25 cellular contexts compared by ENCODE assay signal in genomic region chr2:182210669-182211068, GRCh38.
DNase-seq lines count a peak whose midpoint lies in the region; ATAC-seq, FAIRE-seq and TF ChIP-seq lines count a peak whose summit lies in the region.
"Had no signal": no experiment of that assay in that cellular context is flagged by ENCODE, and none has a peak within 500 bp of the region (broad histone marks: within the 10 kb centered on the region; RNA-seq: fewer than 3 reads in every experiment).

No MANE protein-coding gene starts in this region.

- H2BK12ac ChIP-seq in H1 (ENCODE audit: low read depth, low read length), result no peak overlapping the region

- no peaks in the 10 kb centered on the region for H3K79me1 ChIP-seq in H1 (ENCODE audit: low read depth, low read length)

- H3K9me3 ChIP-seq in HepG2 (ENCODE audit: low read length), result no peaks in the 10 kb centered on the region
- no peaks in the 10 kb centered on the region for H3K9me3 ChIP-seq in right lobe of liver
- H3K9me3 ChIP-seq in K562 (replicated peaks; ENCODE audit: control insufficient read depth, insufficient read depth, low read depth, low read length), result no peaks in the 10 kb centered on the region; the same call in 1 of the 2 replicates
- no peaks in the 10 kb centered on the region for H3K9me3 ChIP-seq in H1 (ENCODE audit: insufficient read depth in 2 of 2, low read depth in 1 of 2, low read length in 1 of 2)
- H3K9me3 ChIP-seq: BE2C, BLaER1 had no signal

- no peak overlapping the region for H3K23ac ChIP-seq in H1 (ENCODE audit: insufficient read length)

- no peak overlapping the region for H3K4ac ChIP-seq in H1 (replicated peaks; ENCODE audit: insufficient read length, low read depth, low read length)

- CTCF ChIA-PET in HepG2 (lab: Yijun Ruan, JAX; ENCODE audit: low intra/inter-chr PET ratio, low total read pairs), result no interaction called here
- CTCF ChIA-PET in K562 (lab: Yijun Ruan, JAX; ENCODE audit: low intra/inter-chr PET ratio), result no interaction called here
- CTCF ChIA-PET in H1 (lab: Charles Lee; ENCODE audit: partially characterized antibody), result no interaction called here

- no peak overlapping the region for H3K18ac ChIP-seq in H1 (ENCODE audit: extremely low read depth, low read length)

- TF ChIP-seq EP300 in HepG2 (IDR thresholded peaks at IDR 0.05; ENCODE audit: low read depth in 2 of 2, low read length in 2 of 2), result no peak
- TF ChIP-seq EP300 in HepG2 (CRISPR knock-in tag; IDR thresholded peaks at IDR 0.05; ENCODE audit: borderline replicate concordance), result no peak
- TF ChIP-seq EP300 in K562 (IDR thresholded peaks at IDR 0.05; ENCODE audit: low read length), result no peak
- TF ChIP-seq EP300 in H1 (IDR thresholded peaks at IDR 0.05; ENCODE audit: borderline replicate concordance in 1 of 2, low read depth in 2 of 2, low read length in 2 of 2), result no peak

- H4K91ac ChIP-seq in H1 (replicated peaks; ENCODE audit: insufficient read length, low read length), result no peak overlapping the region

- H3K27ac ChIP-seq in HepG2 (ENCODE audit: extremely low read length, insufficient read depth, low read length) (no peak overlapping the region), right lobe of liver (no peak overlapping the region), K562 (ENCODE audit: extremely low read depth, low read depth, low read length) (no peak overlapping the region), H1 (ENCODE audit: low read depth, low read length) (no peak overlapping the region)
- H3K27ac ChIP-seq: 22Rv1, BLaER1 had no signal

- no peak overlapping the region for H4K8ac ChIP-seq in H1 (ENCODE audit: extremely low read depth, insufficient read depth, low read length)

- POLR2A ChIA-PET in HepG2 (lab: Yijun Ruan, JAX) (no interaction called here), K562 (lab: Yijun Ruan, JAX) (no interaction called here), H1 (lab: Charles Lee; ENCODE audit: partially characterized antibody) (no interaction called here)

- DNase-seq in HepG2 (ENCODE audit: low spot score) (no peak), right lobe of liver (no peak), K562 (ENCODE audit: extremely low read depth in 1 of 4, low spot score in 3 of 4) (no peak), H1 (ENCODE audit: low read depth in 1 of 2, low spot score in 2 of 2) (no peak), NCI-H187 (lab: John Stamatoyannopoulos, UW) (no peak)
- DNase-seq: ACHN; BE2C; C1 segment of cervical spinal cord; CD4-positive, alpha-beta memory T cell; CD4-positive, CD25-positive, alpha-beta regulatory T cell; CD8-positive, alpha-beta memory T cell; COR-L47; DMS 273 treated with DMSO at 0.1 percent for 48 hours; DMS153; DMS53; DMS79; DND-41; EL; GDM1 had no signal

- ATAC-seq in HepG2 (no peak), right lobe of liver (no peak), K562 (no peak), HG03097 (IDR thresholded peaks at IDR 0.05; ENCODE audit: low FRiP score, unreplicated experiment) (no peak)
- ATAC-seq: GM12878 had no signal

- H3K27me3 ChIP-seq in HepG2 (ENCODE audit: control insufficient read depth in 1 of 2, insufficient read depth in 2 of 2, low read length in 2 of 2) (no peaks in the 10 kb centered on the region), right lobe of liver (no peaks in the 10 kb centered on the region), K562 (ENCODE audit: control insufficient read depth in 2 of 2, insufficient read depth in 2 of 2, low read length in 2 of 2) (no peaks in the 10 kb centered on the region), H1 (replicated peaks in 1 of 4; ENCODE audit: control insufficient read depth in 3 of 4, extremely low read depth in 1 of 4, insufficient read depth in 3 of 4, low read length in 3 of 4) (no peaks in the 10 kb centered on the region)
- H3K27me3 ChIP-seq: BE2C, BLaER1 had no signal

- no peaks in the 10 kb centered on the region for H3K9me1 ChIP-seq in K562 (ENCODE audit: control insufficient read depth, insufficient read depth, low read length)

- H2AK5ac ChIP-seq in H1 (ENCODE audit: low read depth, low read length), result no peak overlapping the region

- TF ChIP-seq RAD21 in HepG2 (CRISPR knock-in tag; IDR thresholded peaks at IDR 0.05) (no peak), K562 (CRISPR knock-in tag; conservative IDR thresholded peaks at IDR 0.05 in 1 of 2, IDR thresholded peaks at IDR 0.05 in 1 of 2) (no peak), H1 (IDR thresholded peaks at IDR 0.05 in 1 of 2, conservative IDR thresholded peaks at IDR 0.05 in 1 of 2; ENCODE audit: low read depth in 2 of 2, low read length in 2 of 2) (no peak)

- H4K20me1 ChIP-seq in HepG2 (ENCODE audit: insufficient read depth, low read length) (no peaks in the 10 kb centered on the region), K562 (replicated peaks; ENCODE audit: control insufficient read depth, insufficient read depth, low read length) (no peaks in the 10 kb centered on the region), H1 (replicated peaks in 1 of 2; ENCODE audit: control insufficient read depth in 1 of 2, insufficient read depth in 2 of 2, low read length in 2 of 2) (no peaks in the 10 kb centered on the region)
- H4K20me1 ChIP-seq: BLaER1 had no signal

- H3K4me1 ChIP-seq in HepG2 (ENCODE audit: insufficient read depth, low read length), result no peaks in the 10 kb centered on the region
- H3K4me1 ChIP-seq in right lobe of liver, result no peaks in the 10 kb centered on the region
- no peaks in the 10 kb centered on the region for H3K4me1 ChIP-seq in K562 (replicated peaks in 1 of 2; ENCODE audit: control insufficient read depth in 2 of 2, insufficient read depth in 2 of 2, low read length in 2 of 2)
- H3K4me1 ChIP-seq in H1 (replicated peaks in 1 of 4; ENCODE audit: control insufficient read depth in 3 of 4, insufficient read depth in 4 of 4, low read length in 3 of 4), result peaks cover 0 to 3% (median 0%) of the 10 kb centered on the region in 4 experiments; a peak in 2 of 7 replicates
- H3K4me1 ChIP-seq: BE2C, BLaER1 had no signal

- no peak overlapping the region for H4K5ac ChIP-seq in H1 (ENCODE audit: insufficient read length, low read depth, low read length)

- H3K36me3 ChIP-seq in HepG2 (replicated peaks in 1 of 2; ENCODE audit: control insufficient read depth in 1 of 2, insufficient read depth in 2 of 2, low read length in 2 of 2), result no peaks in the 10 kb centered on the region
- no peaks in the 10 kb centered on the region for H3K36me3 ChIP-seq in right lobe of liver
- no peaks in the 10 kb centered on the region for H3K36me3 ChIP-seq in K562 (ENCODE audit: control insufficient read depth, insufficient read depth, low read length)
- no peaks in the 10 kb centered on the region for H3K36me3 ChIP-seq in H1 (ENCODE audit: control insufficient read depth in 2 of 4, insufficient read depth in 4 of 4, low read length in 3 of 4)
- H3K36me3 ChIP-seq: BE2C, BLaER1 had no signal

- no peak overlapping the region for H3K14ac ChIP-seq in H1 (ENCODE audit: insufficient read length)

- FAIRE-seq in HepG2 (lab: Jason Lieb, UNC) (no peak), K562 (lab: Jason Lieb, UNC) (no peak), H1 (lab: Jason Lieb, UNC) (no peak)
- FAIRE-seq: GM12878, GM12892, GM18507 had no signal

- no peak overlapping the region for H2BK120ac ChIP-seq in H1 (replicated peaks; ENCODE audit: low read depth, low read length)

- H3K23me2 ChIP-seq in H1 (ENCODE audit: low read depth, low read length), result no peaks in the 10 kb centered on the region

- no peak for TF ChIP-seq CTCF in HepG2 (CRISPR knock-in tag; IDR thresholded peaks at IDR 0.05)
- no peak for TF ChIP-seq CTCF in right lobe of liver (IDR thresholded peaks at IDR 0.05)
- no peak for TF ChIP-seq CTCF in K562 (IDR thresholded peaks at IDR 0.05 in 2 of 3, conservative IDR thresholded peaks at IDR 0.05 in 1 of 3; ENCODE audit: insufficient read depth in 2 of 3, low read depth in 1 of 3, low read length in 3 of 3)
- TF ChIP-seq CTCF in H1 (IDR thresholded peaks at IDR 0.05; ENCODE audit: control extremely low read depth in 1 of 3, insufficient read depth in 1 of 3, low read depth in 1 of 3, low read length in 3 of 3), result no peak

- no peak overlapping the region for H2BK5ac ChIP-seq in H1 (ENCODE audit: low read depth, low read length)

- H3K56ac ChIP-seq in H1 (replicated peaks; ENCODE audit: insufficient read length, low read depth, low read length), result no peak overlapping the region

- BruUV-seq in HepG2 (replicated peaks; lab: Mats Ljungman, UMichigan) (no TSS peak), K562 (replicated peaks; lab: Mats Ljungman, UMichigan) (no TSS peak)

- no peak overlapping the region for H2BK20ac ChIP-seq in H1 (ENCODE audit: low read length)

- no peak overlapping the region for H3K4me3 ChIP-seq in HepG2 (replicated peaks in 1 of 3; ENCODE audit: insufficient read depth in 1 of 3, low read depth in 2 of 3, low read length in 3 of 3)
- no peak overlapping the region for H3K4me3 ChIP-seq in right lobe of liver
- no peak overlapping the region for H3K4me3 ChIP-seq in K562
- H3K4me3 ChIP-seq in H1 (ENCODE audit: extremely low read depth in 1 of 4, insufficient read depth in 2 of 4, low read depth in 3 of 4, low read length in 4 of 4), result no peak overlapping the region
- H3K4me3 ChIP-seq: BLaER1, GM12878 had no signal

- intact Hi-C loops in HepG2 (cut with micrococcal nuclease; ENCODE audit: unreplicated experiment), result no loop called here
- intact Hi-C loops in right lobe of liver (cut with DNase I), result no loop called here
- intact Hi-C loops in K562 (cut with micrococcal nuclease), result no loop called here

- H3K9ac ChIP-seq in HepG2 (ENCODE audit: insufficient read depth, low read depth, low read length) (no peak overlapping the region), K562 (ENCODE audit: insufficient read depth in 1 of 2, low read depth in 2 of 2, low read length in 2 of 2) (no peak overlapping the region), H1 (replicated peaks in 1 of 4; ENCODE audit: extremely low read depth in 1 of 4, low read depth in 3 of 4, low read length in 3 of 4) (no peak overlapping the region)
- H3K9ac ChIP-seq: BLaER1 had no signal

- H3K4me2 ChIP-seq in HepG2 (ENCODE audit: low read depth, low read length) (no peak overlapping the region), K562 (ENCODE audit: insufficient read depth, low read length) (no peak overlapping the region), H1 (ENCODE audit: insufficient read depth in 1 of 2, low read depth in 2 of 2, low read length in 2 of 2) (no peak overlapping the region)
- H3K4me2 ChIP-seq: BLaER1 had no signal

- H2BK15ac ChIP-seq in H1 (ENCODE audit: low read length), result no peak overlapping the region

- no peak overlapping the region for H2AFZ ChIP-seq in HepG2 (ENCODE audit: low read length)
- H2AFZ ChIP-seq in K562 (ENCODE audit: low read depth, low read length), result no peak overlapping the region
- H2AFZ ChIP-seq in H1 (ENCODE audit: low read length), result no peak overlapping the region

- in situ Hi-C loops in HepG2 (cut with HindIII; ENCODE audit: extremely low pct_ligation_motif_present, low pct_unique_long_range_greater_than_20kb) (no loop called here), K562 (cut with MboI) (no loop called here)

- no peaks in the 10 kb centered on the region for H3K79me2 ChIP-seq in HepG2 (ENCODE audit: insufficient read depth, low read length)
- no peaks in the 10 kb centered on the region for H3K79me2 ChIP-seq in K562 (ENCODE audit: control insufficient read depth, insufficient read depth, low read length)
- H3K79me2 ChIP-seq in H1 (ENCODE audit: control insufficient read depth in 1 of 2, insufficient read depth in 2 of 2, low read length in 2 of 2), result no peaks in the 10 kb centered on the region

- TF ChIP-seq POLR2A in HepG2 (IDR thresholded peaks at IDR 0.05; ENCODE audit: insufficient read depth in 1 of 2, low read depth in 2 of 2, low read length in 2 of 2) (no peak), right lobe of liver (IDR thresholded peaks at IDR 0.05) (no peak), K562 (conservative IDR thresholded peaks at IDR 0.05) (no peak), H1 (IDR thresholded peaks at IDR 0.05; ENCODE audit: control extremely low read depth in 1 of 2, low read depth in 2 of 2, low read length in 2 of 2) (no peak)

Comparison
In these comparisons a context has a peak if more than half of its experiments do, and no peak if none do; other contexts are left out.
1. Of the 241 proteins assayed by ChIP-seq in both HepG2 and K562: peak only in HepG2: none; only in K562: MAFG; in both: MAFF and MAFK; in neither: 238.